ENCODE assay signal across 8 cellular contexts in the genomic region with DNA sequence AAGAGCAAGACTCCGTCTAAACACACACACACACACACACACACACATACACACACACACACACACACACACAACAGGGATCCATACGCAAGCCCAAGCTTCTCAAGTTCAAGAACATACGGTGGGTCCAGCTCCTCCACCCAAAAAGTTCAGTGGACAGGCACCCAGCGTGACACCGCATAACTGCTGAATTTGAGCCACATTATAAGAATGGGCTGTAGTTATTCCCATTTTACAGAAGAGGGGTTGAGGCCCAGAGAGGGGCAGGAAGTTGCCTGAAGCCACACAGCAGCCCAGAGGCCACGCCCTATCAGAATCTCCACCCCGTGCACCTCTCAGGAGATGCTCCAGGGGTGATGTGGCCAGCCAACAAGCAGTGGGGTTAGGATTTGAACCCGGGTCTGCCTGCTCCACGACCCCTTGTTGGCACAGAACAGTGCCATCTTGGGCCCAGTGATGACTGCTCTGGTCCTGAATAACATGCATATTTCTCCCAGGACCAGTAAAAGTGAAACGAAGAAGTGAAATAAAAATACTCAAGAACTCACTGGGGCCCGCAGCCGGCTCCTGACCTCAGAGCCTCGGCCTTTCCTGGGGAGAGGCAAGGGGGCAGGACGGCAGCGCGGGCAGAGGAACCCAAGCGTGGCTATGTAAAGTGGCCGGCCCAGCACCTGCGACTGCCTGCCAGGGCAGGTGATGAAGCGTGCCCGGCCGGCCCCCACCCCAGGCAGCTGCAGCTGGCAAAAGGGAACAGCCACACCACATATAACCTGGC.
DNase-seq lines count a peak whose midpoint lies in the region; ATAC-seq and TF ChIP-seq lines count a peak whose summit lies in the region.

No MANE protein-coding gene starts in this region.

- no peaks in the 10 kb centered on the region for H3K9me3 ChIP-seq in adrenal gland (replicated peaks in 1 of 3)
- H3K9me3 ChIP-seq in WERI-Rb-1 (ENCODE audit: severe bottlenecking) = no peaks in the 10 kb centered on the region

- H3K27me3 ChIP-seq in adrenal gland (no peaks in the 10 kb centered on the region), WERI-Rb-1 (ENCODE audit: insufficient read depth, low read depth, severe bottlenecking) (peaks cover 2% of the 10 kb centered on the region)

- H3K36me3 Mint-ChIP-seq in HFFc6 (ENCODE audit: low read depth) = no peaks in the 10 kb centered on the region

- no peaks in the 10 kb centered on the region for H3K36me3 ChIP-seq in adrenal gland (replicated peaks in 1 of 2)
- H3K36me3 ChIP-seq in WERI-Rb-1 = no peaks in the 10 kb centered on the region

- no peak for TF ChIP-seq POLR2A in adrenal gland (IDR thresholded peaks at IDR 0.05)

- WGBS in adrenal gland, 4 donors = 65 to 79% (median 70%) methylated on average over 19 to 22 of the region's 22 CpGs

- H3K27me3 Mint-ChIP-seq in HFFc6 (ENCODE audit: insufficient read depth) = peaks cover 29% of the 10 kb centered on the region

- no peak overlapping the region for H3K4me3 Mint-ChIP-seq in HFFc6

- peak overlapping the region in 4 of 5 donors; percentile 45 to 93 (median 58) for H3K27ac ChIP-seq in adrenal gland
- no peak overlapping the region for H3K27ac ChIP-seq in WERI-Rb-1

- no peaks in the 10 kb centered on the region for H3K4me1 Mint-ChIP-seq in HFFc6 (ENCODE audit: low read depth)

- TF ChIP-seq CTCF in adrenal gland (IDR thresholded peaks at IDR 0.05) = no peak
- TF ChIP-seq CTCF in HFFc6 (IDR thresholded peaks at IDR 0.05) = no peak
- no peak for TF ChIP-seq CTCF in WERI-Rb-1 (IDR thresholded peaks at IDR 0.05; ENCODE audit: low read depth, low read length)

- no peaks in the 10 kb centered on the region for H3K9me3 Mint-ChIP-seq in HFFc6

- intact Hi-C loops in adrenal gland (cut with DNase I) = loop anchor here (10.0 kb wide), 1 partner anchor 65 kb away; a partner anchor contains a TSS
- intact Hi-C loops in sciatic nerve (cut with DNase I) = loop anchor here (10.0 kb wide), 1 partner anchor 65 kb away; a partner anchor contains a TSS

- H3K27ac Mint-ChIP-seq in HFFc6 = no peak overlapping the region

- H3K4me3 ChIP-seq in adrenal gland (no peak overlapping the region), WERI-Rb-1 (ENCODE audit: low read depth, low read length) (no peak overlapping the region)

- H3K4me1 ChIP-seq in adrenal gland (replicated peaks in 1 of 2) = peaks cover 0 to 9% of the 10 kb centered on the region in 2 donors

- DNase-seq in adrenal gland (peak in 1 of 7 donors; percentile 24), sciatic nerve (ENCODE audit: low spot score) (no peak), HFFc6 (no peak), NCI-H1048 (lab: John Stamatoyannopoulos, UW) (no peak), WERI-Rb-1 (no peak)

- ATAC-seq in GM18511 (IDR thresholded peaks at IDR 0.05; ENCODE audit: unreplicated experiment) (peak; percentile 62), HG02642 (IDR thresholded peaks at IDR 0.05; ENCODE audit: poor library complexity, unreplicated experiment) (peak; percentile 62), sciatic nerve (peak; percentile 28), GM21367 (IDR thresholded peaks at IDR 0.05; ENCODE audit: unreplicated experiment) (no peak)
